In the genomic region with DNA sequence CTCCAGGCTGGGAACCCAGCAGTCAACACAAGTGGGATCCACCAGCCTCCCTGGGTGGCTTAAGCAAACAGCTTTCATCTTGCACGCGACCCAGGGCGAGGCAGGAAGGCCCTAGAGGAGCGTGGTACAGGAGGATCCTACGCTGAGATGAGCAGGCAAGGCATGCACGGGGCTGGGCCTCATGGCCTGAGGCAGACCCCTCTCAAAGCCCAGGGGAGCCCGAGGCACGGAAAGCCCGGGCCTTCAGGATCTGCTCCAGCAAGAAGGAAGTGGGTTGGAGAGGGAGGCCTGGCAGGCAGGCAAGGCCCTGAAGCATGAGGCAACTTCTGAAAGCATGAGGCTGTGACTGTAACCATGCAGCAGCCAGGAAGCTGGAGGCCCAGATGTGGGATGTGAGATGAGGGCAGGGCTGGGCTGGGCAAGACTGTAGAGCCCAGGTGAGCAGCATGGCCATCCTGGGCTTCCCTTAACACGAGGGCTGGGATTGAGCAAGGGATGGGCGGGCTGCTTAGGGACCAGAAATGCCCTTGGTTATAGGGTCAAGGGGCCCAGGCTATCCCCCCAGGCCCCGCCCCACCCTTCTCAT, we compare ENCODE assay signal across 21 cellular contexts.
"Had no signal": no experiment of that assay in that cellular context is flagged by ENCODE, and none has a peak within 500 bp of the region (broad histone marks: within the 10 kb centered on the region; RNA-seq: fewer than 3 reads in every experiment).

No MANE protein-coding gene starts in this region.

- H3K4me3 Mint-ChIP-seq: activated CD4-positive, alpha-beta memory T cell treated with anti-CD3 and anti-CD28 coated beads for 36 hours; activated CD4-positive, alpha-beta T cell treated with anti-CD3 and anti-CD28 coated beads, Interleukin-2, amount 10 ng/mL, durations not matched to agents 7 days and 5 days; activated naive CD4-positive, alpha-beta T cell treated with anti-CD3 and anti-CD28 coated beads, Interleukin-2, amount 10 ng/mL, durations not matched to agents 7 days and 5 days; activated naive CD8-positive, alpha-beta T cell treated with anti-CD3 and anti-CD28 coated beads for 36 hours; activated T-cell treated with anti-CD3 and anti-CD28 coated beads, Interleukin-2, amount 50 U/mL, for 4 hours; T-cell had no signal

- ATAC-seq: activated T-cell treated with anti-CD3 and anti-CD28 coated beads, Interleukin-2, amount 50 U/mL, for 4 hours; T-cell had no signal

- H3K36me3 Mint-ChIP-seq: activated CD4-positive, alpha-beta memory T cell treated with anti-CD3 and anti-CD28 coated beads for 36 hours; activated naive CD4-positive, alpha-beta T cell treated with anti-CD3 and anti-CD28 coated beads, Interleukin-2, amount 10 ng/mL, durations not matched to agents 7 days and 5 days; activated naive CD8-positive, alpha-beta T cell treated with anti-CD3 and anti-CD28 coated beads for 36 hours; T-cell had no signal

- H3K27ac ChIP-seq: brain microvascular endothelial cell, cardiac muscle cell, SK-N-MC, VCaP had no signal

- DNase-seq: activated CD4-positive, alpha-beta memory T cell treated with anti-CD3 and anti-CD28 coated beads for 36 hours; activated CD4-positive, alpha-beta T cell treated with anti-CD3 and anti-CD28 coated beads, Interleukin-2, amount 10 ng/mL, durations not matched to agents 7 days and 5 days; activated CD4-positive, CD25-positive, alpha-beta regulatory T cell; activated CD8-positive, alpha-beta memory T cell treated with anti-CD3 and anti-CD28 coated beads for 24 hours; activated gamma-delta T cell treated with Interleukin-2 at 50 U/mL for 16 hours; activated naive CD4-positive, alpha-beta T cell treated with anti-CD3 and anti-CD28 coated beads, Interleukin-2, amount 10 ng/mL, durations not matched to agents 7 days and 5 days; activated naive CD8-positive, alpha-beta T cell treated with anti-CD3 and anti-CD28 coated beads for 36 hours; activated T-cell treated with anti-CD3 and anti-CD28 coated beads, Interleukin-2, amount 50 U/mL, for 4 hours; brain microvascular endothelial cell; NCI-H1048; NCI-H1930; NCI-H2171 treated with DMSO at 0.1 percent for 48 hours; NCI-H226; NCI-H526; NCI-H82; T-cell; T-helper 2 cell; T1000 had no signal

- H3K36me3 ChIP-seq: brain microvascular endothelial cell, cardiac muscle cell had no signal

- H3K4me1 Mint-ChIP-seq: activated CD4-positive, alpha-beta T cell treated with anti-CD3 and anti-CD28 coated beads, Interleukin-2, amount 10 ng/mL, durations not matched to agents 7 days and 5 days; activated naive CD4-positive, alpha-beta T cell treated with anti-CD3 and anti-CD28 coated beads, Interleukin-2, amount 10 ng/mL, durations not matched to agents 7 days and 5 days; T-cell had no signal

- H3K27me3 ChIP-seq: brain microvascular endothelial cell, cardiac muscle cell had no signal

- H3K27ac Mint-ChIP-seq: activated CD4-positive, alpha-beta memory T cell treated with anti-CD3 and anti-CD28 coated beads for 36 hours; activated CD4-positive, alpha-beta T cell treated with anti-CD3 and anti-CD28 coated beads, Interleukin-2, amount 10 ng/mL, durations not matched to agents 7 days and 5 days; activated naive CD4-positive, alpha-beta T cell treated with anti-CD3 and anti-CD28 coated beads, Interleukin-2, amount 10 ng/mL, durations not matched to agents 7 days and 5 days; activated naive CD8-positive, alpha-beta T cell treated with anti-CD3 and anti-CD28 coated beads for 36 hours; T-cell had no signal

- H3K9me3 Mint-ChIP-seq: activated CD4-positive, alpha-beta memory T cell treated with anti-CD3 and anti-CD28 coated beads for 36 hours; activated CD4-positive, alpha-beta T cell treated with anti-CD3 and anti-CD28 coated beads, Interleukin-2, amount 10 ng/mL, durations not matched to agents 7 days and 5 days; activated naive CD4-positive, alpha-beta T cell treated with anti-CD3 and anti-CD28 coated beads, Interleukin-2, amount 10 ng/mL, durations not matched to agents 7 days and 5 days; activated naive CD8-positive, alpha-beta T cell treated with anti-CD3 and anti-CD28 coated beads for 36 hours; activated T-cell treated with anti-CD3 and anti-CD28 coated beads, Interleukin-2, amount 50 U/mL, for 4 hours; T-cell had no signal

- H3K27me3 Mint-ChIP-seq: activated CD4-positive, alpha-beta memory T cell treated with anti-CD3 and anti-CD28 coated beads for 36 hours; activated CD4-positive, alpha-beta T cell treated with anti-CD3 and anti-CD28 coated beads, Interleukin-2, amount 10 ng/mL, durations not matched to agents 7 days and 5 days; activated naive CD4-positive, alpha-beta T cell treated with anti-CD3 and anti-CD28 coated beads, Interleukin-2, amount 10 ng/mL, durations not matched to agents 7 days and 5 days had no signal

- H3K4me3 ChIP-seq: cardiac muscle cell, SK-N-MC had no signal
